9 cellular contexts compared by ENCODE assay signal in genomic region chr17:4554441-4554996, GRCh38. TPM values are rescaled to one million over a fixed set of nuclear protein-coding genes. Genes with fewer than 3 reads are reported as not detected.
DNase-seq lines count a peak whose midpoint lies in the region; TF ChIP-seq lines count a peak whose summit lies in the region.
"Had no signal": no experiment of that assay in that cellular context is flagged by ENCODE, and none has a peak within 500 bp of the region (broad histone marks: within the 10 kb centered on the region; RNA-seq: fewer than 3 reads in every experiment).

No MANE protein-coding gene starts in this region.

- no peaks in the 10 kb centered on the region for H4K20me1 ChIP-seq in OCI-LY3 (ENCODE audit: insufficient read depth, low read length)

- no peak overlapping the region for H2BK12ac ChIP-seq in trophoblast cell (ENCODE audit: low read length)

- in situ Hi-C loops in G401 (cut with HindIII; ENCODE audit: low sequenced_read_pairs), result no loop called here

- H4K91ac ChIP-seq in trophoblast cell (ENCODE audit: low read depth, low read length), result peak overlapping the region; percentile 62

- peak overlapping the region; percentile 83 for H3K9ac ChIP-seq in ES-I3 (ENCODE audit: low read depth, low read length)
- peak overlapping the region; percentile 95 for H3K9ac ChIP-seq in OCI-LY3 (ENCODE audit: low read length)
- peak overlapping the region; percentile 80 for H3K9ac ChIP-seq in trophoblast cell (ENCODE audit: low read length)

- H3K79me2 ChIP-seq in OCI-LY3 (ENCODE audit: low read length), result peaks cover 45% of the 10 kb centered on the region
- H3K79me2 ChIP-seq in trophoblast cell (ENCODE audit: control insufficient read depth, insufficient read depth, low read length, poor library complexity), result peaks cover 8% of the 10 kb centered on the region

- H2AFZ ChIP-seq in OCI-LY3 (ENCODE audit: low read depth, low read length) (0 out of 2 replicates have a peak overlapping the region, but pooled peaks have one; percentile 11), trophoblast cell (ENCODE audit: insufficient read depth, low read length, poor library complexity) (no peak overlapping the region)

- H4K12ac ChIP-seq in trophoblast cell (ENCODE audit: low read depth, low read length), result peak overlapping the region; percentile 33

- DNase-seq in esophagus muscularis mucosa (ENCODE audit: extremely low spot score) (no peak), trophoblast cell (no peak), cerebellar cortex (ENCODE audit: low spot score) (no peak), G401 (ENCODE audit: low spot score) (no peak), NCI-H187 (lab: John Stamatoyannopoulos, UW) (no peak), hippocampal formation (lab: John Stamatoyannopoulos, UW) (no peak)

- H3K79me1 ChIP-seq in trophoblast cell (ENCODE audit: low read length), result peaks cover 8% of the 10 kb centered on the region

- H3K36me3 ChIP-seq in ES-I3 (ENCODE audit: insufficient read depth, low read length) (peaks cover 14% of the 10 kb centered on the region), OCI-LY3 (replicated peaks; ENCODE audit: low read depth, low read length) (peaks cover 30% of the 10 kb centered on the region), esophagus muscularis mucosa (peaks cover 26 to 47% (median 44%) of the 10 kb centered on the region in 4 donors), trophoblast cell (ENCODE audit: control insufficient read depth in 1 of 2, insufficient read depth in 2 of 2, low read length in 2 of 2) (peaks cover 31 to 32% of the 10 kb centered on the region in 2 experiments)

- H4K8ac ChIP-seq in trophoblast cell (ENCODE audit: low read depth, low read length), result peak overlapping the region; percentile 71

- H3K27me3 ChIP-seq in OCI-LY3 (ENCODE audit: low read depth, low read length) (no peaks in the 10 kb centered on the region), esophagus muscularis mucosa (no peaks in the 10 kb centered on the region), trophoblast cell (ENCODE audit: insufficient read depth, low read length) (no peaks in the 10 kb centered on the region)

- H3K4me1 ChIP-seq in ES-I3 (ENCODE audit: insufficient read depth, low read length), result peaks cover 9% of the 10 kb centered on the region; the same call in 1 of the 2 replicates
- peaks cover 26% of the 10 kb centered on the region for H3K4me1 ChIP-seq in OCI-LY3 (ENCODE audit: low read length)
- peaks cover 20 to 24% (median 23%) of the 10 kb centered on the region in 4 donors for H3K4me1 ChIP-seq in esophagus muscularis mucosa
- H3K4me1 ChIP-seq in trophoblast cell (ENCODE audit: control insufficient read depth in 1 of 2, insufficient read depth in 2 of 2, low read length in 2 of 2), result peaks cover 29 to 30% of the 10 kb centered on the region in 2 experiments

- TF ChIP-seq CTCF in OCI-LY3 (IDR thresholded peaks at IDR 0.05; ENCODE audit: low read depth, low read length) (no peak), esophagus muscularis mucosa (IDR thresholded peaks at IDR 0.05) (no peak)

- peak overlapping the region; percentile 76 for H3K14ac ChIP-seq in trophoblast cell (ENCODE audit: low read length)

- H2AK5ac ChIP-seq in trophoblast cell (ENCODE audit: low read length), result peak overlapping the region; percentile 3

- peak overlapping the region; percentile 53 for H3K4ac ChIP-seq in trophoblast cell (ENCODE audit: low read depth, low read length)

- WGBS in esophagus muscularis mucosa, result 22% methylated on average over 9 of the region's 18 CpGs
- WGBS in trophoblast cell (ENCODE audit: extremely low coverage, insufficient coverage, insufficient read length), result no CpG with 5 or more reads among the region's 18 CpGs

- no peak for TF ChIP-seq POLR2A in esophagus muscularis mucosa (IDR thresholded peaks at IDR 0.05; ENCODE audit: low read depth)

- no peak for TF ChIP-seq EP300 in esophagus muscularis mucosa (IDR thresholded peaks at IDR 0.05)

- H3K4me3 ChIP-seq in OCI-LY3 (ENCODE audit: low read length), result peak overlapping the region; percentile 99
- H3K4me3 ChIP-seq in esophagus muscularis mucosa, result peak overlapping the region; percentile 67 to 91 (median 78)
- H3K4me3 ChIP-seq in trophoblast cell (ENCODE audit: low read depth, low read length), result peak overlapping the region; percentile 85

- H3K4me2 ChIP-seq in OCI-LY3 (ENCODE audit: low read length) (peak overlapping the region; percentile 92), trophoblast cell (ENCODE audit: low read length) (peak overlapping the region; percentile 89)

- H2BK120ac ChIP-seq in trophoblast cell (ENCODE audit: insufficient read depth, low read length, poor library complexity), result peak overlapping the region; percentile 49

- intact Hi-C loops in esophagus muscularis mucosa (cut with DNase I), result loop anchor here (10.0 kb wide), 1 partner anchor 130 kb away; no protein-coding TSS in a partner anchor

- H3K23ac ChIP-seq in trophoblast cell (ENCODE audit: low read length), result no peak overlapping the region

- H3K18ac ChIP-seq in trophoblast cell (ENCODE audit: low read length), result peak overlapping the region; percentile 55

- H3K9me3 ChIP-seq in ES-I3 (ENCODE audit: control insufficient read depth, insufficient read depth, low read length) (no peaks in the 10 kb centered on the region), OCI-LY3 (ENCODE audit: insufficient read depth, low read length) (no peaks in the 10 kb centered on the region), esophagus muscularis mucosa (no peaks in the 10 kb centered on the region), trophoblast cell (ENCODE audit: insufficient read depth, low read depth, low read length) (peaks cover 2% of the 10 kb centered on the region)

- H2BK5ac ChIP-seq in trophoblast cell (ENCODE audit: low read depth, low read length, poor library complexity), result no peak overlapping the region

- H3K27ac ChIP-seq in OCI-LY3 (ENCODE audit: low read length) (peak overlapping the region; percentile 58), esophagus muscularis mucosa (replicated peaks in 1 of 4) (peak overlapping the region; percentile 74 to 87 (median 84)), trophoblast cell (ENCODE audit: low read depth, low read length) (no peak overlapping the region)

RNA-seq across cellular contexts. Expression of gene MYBBP1A, which starts 0.7 kb away (rescaled TPM):
- 10 to 100 TPM; 31.6 to 45.4 (median 36.1) TPM for total RNA-seq in esophagus muscularis mucosa
- polyA plus RNA-seq in trophoblast cell (2013), result 12.1 and 12.4 TPM in 2 replicates
- total RNA-seq in G401 (2014; rRNA removed; shearing (Covaris generic)), result 89.3 and 91.6 TPM in 2 replicates

RNA-seq across cellular contexts. Expression of gene GGT6, which starts 5.9 kb away (rescaled TPM):
- not detected for total RNA-seq in esophagus muscularis mucosa
- polyA plus RNA-seq in trophoblast cell (2013), result not detected in 2 replicates
- total RNA-seq in G401 (2014; rRNA removed; shearing (Covaris generic)), result 5.3 TPM in 1 of 2 replicates, not detected in the other
- total RNA-seq: M059J had no signal

RNA-seq across cellular contexts. Expression of gene SMTNL2, which starts 29.8 kb away (rescaled TPM):
- total RNA-seq in esophagus muscularis mucosa, result 1 to 10 TPM; 3.0 to 7.2 (median 4.7) TPM
- 71.8 and 77.6 TPM in 2 replicates for polyA plus RNA-seq in trophoblast cell (2013)
- not detected in 2 replicates for total RNA-seq in G401 (2014; rRNA removed; shearing (Covaris generic))
- total RNA-seq: M059J had no signal

RNA-seq across cellular contexts. Expression of gene SPNS2, which starts 55.8 kb away (rescaled TPM):
- 10 to 100 TPM in 3 of 4 donors, 1 to 10 TPM in 1; 10.0 to 19.9 (median 18.8) TPM for total RNA-seq in esophagus muscularis mucosa
- polyA plus RNA-seq in trophoblast cell (2013), result 153 and 164 TPM in 2 replicates
- total RNA-seq in G401 (2014; rRNA removed; shearing (Covaris generic)), result 58.1 and 61.5 TPM in 2 replicates
